ENCODE assay signal across 9 cellular contexts in the genomic region with DNA sequence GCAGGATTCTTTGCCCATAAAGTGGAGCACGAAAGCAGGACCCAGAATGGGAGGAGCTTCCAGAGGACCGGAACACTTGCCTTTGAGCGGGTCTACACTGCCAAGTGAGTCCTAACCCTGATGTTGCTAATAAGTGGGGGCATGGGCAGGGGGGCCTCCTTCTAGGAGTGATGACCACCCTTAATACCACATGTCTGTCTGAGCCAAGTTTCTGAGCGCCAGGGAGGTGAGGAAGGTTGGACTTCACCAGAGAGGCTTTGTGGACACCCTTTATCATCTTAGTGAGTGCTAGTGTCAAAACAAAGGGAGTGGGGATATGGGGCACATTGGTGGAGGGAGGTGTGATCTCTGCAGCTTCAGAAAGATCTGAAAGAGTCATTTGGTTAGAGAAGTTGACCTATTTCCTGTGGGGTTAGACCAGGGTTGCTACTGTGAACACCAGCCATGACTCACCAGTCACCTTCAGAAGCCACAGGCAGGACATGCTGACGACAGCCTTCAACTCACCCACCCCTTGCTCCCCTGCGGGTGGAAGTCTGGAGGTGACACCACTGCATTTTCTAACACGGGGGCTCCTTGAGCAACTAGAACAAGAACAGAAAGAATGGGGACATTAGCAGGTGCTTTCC. TPM values are rescaled to one million over a fixed set of nuclear protein-coding genes. Genes with fewer than 3 reads are reported as not detected.
DNase-seq lines count a peak whose midpoint lies in the region; ATAC-seq and TF ChIP-seq lines count a peak whose summit lies in the region.
"Had no signal": no experiment of that assay in that cellular context is flagged by ENCODE, and none has a peak within 500 bp of the region (broad histone marks: within the 10 kb centered on the region; RNA-seq: fewer than 3 reads in every experiment).

No MANE protein-coding gene starts in this region.

- H3K4me1 Mint-ChIP-seq in HFFc6 (ENCODE audit: low read depth) = peaks cover 39% of the 10 kb centered on the region

- H3K4me3 Mint-ChIP-seq in HFFc6 = peak overlapping the region; percentile 53

- no peak for ATAC-seq in foreskin keratinocyte

- intact Hi-C loops in dorsolateral prefrontal cortex (cut with DNase I) = loop anchor here in 1 of 2 donors (5.0 kb wide), 1 partner anchor 48 kb away; no protein-coding TSS in a partner anchor

- H3K9me3 Mint-ChIP-seq in HFFc6 = no peaks in the 10 kb centered on the region

- peak overlapping the region in 3 of 59 donors; percentile 15 to 41 (median 28) for H3K27ac ChIP-seq in dorsolateral prefrontal cortex
- H3K27ac ChIP-seq in foreskin keratinocyte = no peak overlapping the region

- H3K27me3 ChIP-seq in dorsolateral prefrontal cortex (no peaks in the 10 kb centered on the region), foreskin keratinocyte (no peaks in the 10 kb centered on the region)

- peaks cover 31% of the 10 kb centered on the region for H3K4me1 ChIP-seq in foreskin keratinocyte

- H3K4me3 ChIP-seq in dorsolateral prefrontal cortex = no peak overlapping the region

- H3K27me3 Mint-ChIP-seq in HFFc6 (ENCODE audit: insufficient read depth) = peaks cover 13% of the 10 kb centered on the region

- H3K36me3 Mint-ChIP-seq in HFFc6 (ENCODE audit: low read depth) = no peaks in the 10 kb centered on the region

- peak overlapping the region; percentile 63; the same call in 1 of the 2 replicates for H3K27ac Mint-ChIP-seq in HFFc6

- DNase-seq in HFFc6 (no peak), MV-4-11 (lab: John Stamatoyannopoulos, UW) (peak; percentile 86), glomerular visceral epithelial cell (ENCODE audit: extremely low spot score) (peak; percentile 62), dorsolateral prefrontal cortex (no peak), foreskin keratinocyte (no peak)
- DNase-seq in activated CD8-positive, alpha-beta memory T cell treated with anti-CD3 and anti-CD28 coated beads, Interleukin-2, amount 50 U/mL, for 4 hours = peak; percentile 81
- DNase-seq in stimulated activated CD4-positive, alpha-beta T cell treated with anti-CD3 and anti-CD28 coated beads, Interleukin-4, amount 100 ng/mL, for 1 hour = peak; percentile 67

- peak; percentile 9; the same call in 1 of the 3 replicates for TF ChIP-seq CTCF in GM12872 (IDR thresholded peaks at IDR 0.05; ENCODE audit: insufficient read depth, low read depth, low read length)
- TF ChIP-seq CTCF in HFFc6 (IDR thresholded peaks at IDR 0.05) = no peak; the same call in 1 of the 2 replicates
- no peak for TF ChIP-seq CTCF in dorsolateral prefrontal cortex (IDR thresholded peaks at IDR 0.05 in 54 of 56, conservative IDR thresholded peaks at IDR 0.05 in 2 of 56; ENCODE audit: low read depth in 1 of 56, partially characterized antibody in 56 of 56)
- TF ChIP-seq CTCF in foreskin keratinocyte (conservative IDR thresholded peaks at IDR 0.05) = no peak

RNA-seq across cellular contexts. Expression of gene ALOX5AP, which starts 8.8 kb away (rescaled TPM):
- not detected for total RNA-seq in HFFc6 (2021; fragmentation: NEBNext Ultra II Directional; extraction: Animal tissue kit (Norgen Biotek cat#: 25700))
- total RNA-seq in dorsolateral prefrontal cortex = 10 to 100 TPM in 54 of 120 experiments, 1 to 10 TPM in 65, under 1 TPM in 1; 0.83 to 46.3 (median 9.5) TPM
- 0.35 and 0.41 TPM in 2 replicates for total RNA-seq in foreskin keratinocyte
- 0.20 and 0.66 TPM in 2 replicates for polyA plus RNA-seq in foreskin keratinocyte
- total RNA-seq: NCI-H460 had no signal

Comparison
In these comparisons a context has a peak if more than half of its experiments do, and no peak if none do; other contexts are left out.
1. DNase-seq: peak in MV-4-11 (single experiment), activated CD8-positive, alpha-beta memory T cell treated with anti-CD3 and anti-CD28 coated beads, Interleukin-2, amount 50 U/mL, for 4 hours (single experiment), glomerular visceral epithelial cell (single experiment) and stimulated activated CD4-positive, alpha-beta T cell treated with anti-CD3 and anti-CD28 coated beads, Interleukin-4, amount 100 ng/mL, for 1 hour (single experiment); none in HFFc6 (single experiment), dorsolateral prefrontal cortex (0 of 10) and foreskin keratinocyte (0 of 2).